Comparison of ENCODE assay signal across 10 cellular contexts in genomic region chr22:23137468-23137867, GRCh38. TPM values are rescaled to one million over a fixed set of nuclear protein-coding genes. Genes with fewer than 3 reads are reported as not detected.
DNase-seq lines count a peak whose midpoint lies in the region; ATAC-seq and TF ChIP-seq lines count a peak whose summit lies in the region.
"Had no signal": no experiment of that assay in that cellular context is flagged by ENCODE, and none has a peak within 500 bp of the region (broad histone marks: within the 10 kb centered on the region; RNA-seq: fewer than 3 reads in every experiment).

No MANE protein-coding gene starts in this region.

- peak overlapping the region; percentile 58 for H3K9ac ChIP-seq in KMS-11

- 23 to 37% (median 33%) methylated on average over 3 of the region's 3 CpGs for WGBS in spleen, 5 donors

- CTCF ChIA-PET in CD8-positive, alpha-beta memory T cell (lab: Charles Lee) = interaction anchor here (1.0 to 2.0 kb wide), 5 partner anchors 10 to 328 kb away, joined by 3 to 10 read pairs (median 5); no protein-coding TSS in a partner anchor

- H3K4me3 ChIP-seq in CD8-positive, alpha-beta memory T cell (ENCODE audit: low read length) = no peak overlapping the region
- H3K4me3 ChIP-seq in KMS-11 (IDR thresholded peaks at IDR 0.05; ENCODE audit: insufficient read depth, low read depth, low read length) (no peak overlapping the region), spleen (peak overlapping the region in 1 of 8 donors; percentile 38)
- H3K4me3 ChIP-seq: cardiac muscle cell, SJSA1 had no signal

- no peak for DNase-seq in CD8-positive, alpha-beta memory T cell
- DNase-seq in activated naive CD8-positive, alpha-beta T cell treated with anti-CD3 and anti-CD28 coated beads for 36 hours = no peak
- no peak for DNase-seq in spleen
- DNase-seq in COLO668 (lab: John Stamatoyannopoulos, UW; ENCODE audit: unreplicated experiment) = no peak
- DNase-seq in NK-92 (lab: John Stamatoyannopoulos, UW; ENCODE audit: unreplicated experiment) = no peak

- peak overlapping the region; percentile 69 for H3K27ac ChIP-seq in CD8-positive, alpha-beta memory T cell (ENCODE audit: low read depth, low read length)
- H3K27ac ChIP-seq in KMS-11 = peak overlapping the region; percentile 95
- H3K27ac ChIP-seq in spleen = peak overlapping the region; percentile 30 to 89 (median 80)
- H3K27ac ChIP-seq: cardiac muscle cell, SJSA1, VCaP had no signal

- H3K27me3 Mint-ChIP-seq in CD8-positive, alpha-beta memory T cell = peaks cover 0 to 3% of the 10 kb centered on the region in 2 donors
- H3K27me3 Mint-ChIP-seq in activated naive CD8-positive, alpha-beta T cell treated with anti-CD3 and anti-CD28 coated beads for 36 hours = no peaks in the 10 kb centered on the region

- H3K27me3 ChIP-seq in CD8-positive, alpha-beta memory T cell (ENCODE audit: insufficient read depth, low read length, poor library complexity, severe bottlenecking) = peaks cover under 1% of the 10 kb centered on the region
- H3K27me3 ChIP-seq in KMS-11 (ENCODE audit: insufficient read depth, low read depth) (no peaks in the 10 kb centered on the region), spleen (replicated peaks in 1 of 7) (no peaks in the 10 kb centered on the region)
- H3K27me3 ChIP-seq: cardiac muscle cell, SJSA1 had no signal

- H3K9me3 Mint-ChIP-seq in CD8-positive, alpha-beta memory T cell = peaks cover 0 to 2% (median 0%) of the 10 kb centered on the region in 5 donors
- no peaks in the 10 kb centered on the region for H3K9me3 Mint-ChIP-seq in activated naive CD8-positive, alpha-beta T cell treated with anti-CD3 and anti-CD28 coated beads for 36 hours

- intact Hi-C loops in spleen (cut with DNase I; ENCODE audit: low total_unique reads) = no loop called here

- TF ChIP-seq CTCF in KMS-11 (conservative IDR thresholded peaks at IDR 0.05; ENCODE audit: low read depth, low read length) (no peak), spleen (IDR thresholded peaks at IDR 0.05 in 8 of 11, conservative IDR thresholded peaks at IDR 0.05 in 3 of 11) (no peak)

- peak overlapping the region; percentile 79 for H3K4me2 ChIP-seq in KMS-11

- POLR2A ChIA-PET in CD8-positive, alpha-beta memory T cell (lab: Charles Lee) = interaction anchor here (0.8 to 1.0 kb wide), 2 partner anchors 106 to 1290 kb away, joined by 3 to 4 read pairs; partner anchors contain the start of gene ADORA2A

- peak overlapping the region; percentile 66 to 88 (median 75) for H3K4me3 Mint-ChIP-seq in CD8-positive, alpha-beta memory T cell
- H3K4me3 Mint-ChIP-seq in activated naive CD8-positive, alpha-beta T cell treated with anti-CD3 and anti-CD28 coated beads for 36 hours = no peak overlapping the region

- peaks cover 59 to 71% (median 61%) of the 10 kb centered on the region in 3 donors for H3K4me1 Mint-ChIP-seq in CD8-positive, alpha-beta memory T cell
- peaks cover 38% of the 10 kb centered on the region for H3K4me1 Mint-ChIP-seq in activated naive CD8-positive, alpha-beta T cell treated with anti-CD3 and anti-CD28 coated beads for 36 hours

- H2AFZ ChIP-seq in KMS-11 (ENCODE audit: low read depth) = peak overlapping the region; percentile 44; the same call in 1 of the 2 replicates

- H3K9me3 ChIP-seq in CD8-positive, alpha-beta memory T cell (ENCODE audit: low read length) = no peaks in the 10 kb centered on the region
- no peaks in the 10 kb centered on the region for H3K9me3 ChIP-seq in spleen
- H3K9me3 ChIP-seq: SJSA1 had no signal

- H3K4me1 ChIP-seq in CD8-positive, alpha-beta memory T cell (ENCODE audit: insufficient read depth, low read length) = peaks cover 56% of the 10 kb centered on the region
- peaks cover 81% of the 10 kb centered on the region for H3K4me1 ChIP-seq in KMS-11 (ENCODE audit: low read depth, poor library complexity, severe bottlenecking)
- peaks cover 18 to 73% (median 61%) of the 10 kb centered on the region in 6 donors for H3K4me1 ChIP-seq in spleen

- no peaks in the 10 kb centered on the region for H3K36me3 ChIP-seq in CD8-positive, alpha-beta memory T cell (ENCODE audit: insufficient read depth, low read length)
- no peaks in the 10 kb centered on the region for H3K36me3 ChIP-seq in KMS-11 (ENCODE audit: insufficient read depth)
- no peaks in the 10 kb centered on the region for H3K36me3 ChIP-seq in spleen
- H3K36me3 ChIP-seq: cardiac muscle cell, SJSA1 had no signal

- no peaks in the 10 kb centered on the region for H4K20me1 ChIP-seq in KMS-11 (ENCODE audit: insufficient read depth)

- no peak for ATAC-seq in GM21737 (IDR thresholded peaks at IDR 0.05; ENCODE audit: unreplicated experiment)

- no peaks in the 10 kb centered on the region for H3K79me2 ChIP-seq in KMS-11 (ENCODE audit: insufficient read depth, low read depth)

- H3K27ac Mint-ChIP-seq in CD8-positive, alpha-beta memory T cell = peak overlapping the region; percentile 96 to 100 (median 99)
- H3K27ac Mint-ChIP-seq in activated naive CD8-positive, alpha-beta T cell treated with anti-CD3 and anti-CD28 coated beads for 36 hours = peak overlapping the region; percentile 94

- H3K36me3 Mint-ChIP-seq in CD8-positive, alpha-beta memory T cell = no peaks in the 10 kb centered on the region
- no peaks in the 10 kb centered on the region for H3K36me3 Mint-ChIP-seq in activated naive CD8-positive, alpha-beta T cell treated with anti-CD3 and anti-CD28 coated beads for 36 hours

- TF ChIP-seq POLR2A in spleen (IDR thresholded peaks at IDR 0.05) = no peak

RNA-seq across cellular contexts. Expression of gene RSPH14, which starts 4.3 kb away (rescaled TPM):
- not detected for total RNA-seq in CD8-positive, alpha-beta memory T cell
- polyA plus RNA-seq in CD8-positive, alpha-beta memory T cell = 0.94 TPM
- total RNA-seq in activated naive CD8-positive, alpha-beta T cell treated with anti-CD3 and anti-CD28 coated beads for 36 hours = under 1 TPM in 1 of 2 experiments, not detected in 1; 0.48 TPM
- under 1 TPM in 2 of 7 donors, not detected in 5; 0.52 to 0.77 TPM for total RNA-seq in spleen
- under 1 TPM in 2 of 3 donors, not detected in 1; 0.11 to 0.38 TPM for polyA plus RNA-seq in spleen
- total RNA-seq: SJSA1 had no signal

RNA-seq across cellular contexts. Expression of gene RAB36, which starts 7.8 kb away (rescaled TPM):
- total RNA-seq in CD8-positive, alpha-beta memory T cell = 1 to 10 TPM in 1 of 2 experiments, under 1 TPM in 1; 0.93 to 1.5 TPM
- 1.5 TPM for polyA plus RNA-seq in CD8-positive, alpha-beta memory T cell
- 1 to 10 TPM in 1 of 2 experiments, under 1 TPM in 1; 0.90 to 1.0 TPM for total RNA-seq in activated naive CD8-positive, alpha-beta T cell treated with anti-CD3 and anti-CD28 coated beads for 36 hours
- 1 to 10 TPM; 1.6 to 3.7 (median 2.7) TPM for total RNA-seq in spleen
- 1 to 10 TPM; 1.0 to 1.3 (median 1.2) TPM for polyA plus RNA-seq in spleen

RNA-seq across cellular contexts. Expression of gene BCR, which starts 42.8 kb away (rescaled TPM):
- total RNA-seq in CD8-positive, alpha-beta memory T cell = 10 to 100 TPM; 33.2 to 34.7 TPM
- 18.4 TPM for polyA plus RNA-seq in CD8-positive, alpha-beta memory T cell
- 10 to 100 TPM; 28.3 to 32.0 TPM for total RNA-seq in activated naive CD8-positive, alpha-beta T cell treated with anti-CD3 and anti-CD28 coated beads for 36 hours
- total RNA-seq in spleen = 10 to 100 TPM; 39.3 to 64.8 (median 56.3) TPM
- 10 to 100 TPM; 15.2 to 21.9 (median 15.8) TPM for polyA plus RNA-seq in spleen
